39 cellular contexts compared by ENCODE assay signal in the genomic region with DNA sequence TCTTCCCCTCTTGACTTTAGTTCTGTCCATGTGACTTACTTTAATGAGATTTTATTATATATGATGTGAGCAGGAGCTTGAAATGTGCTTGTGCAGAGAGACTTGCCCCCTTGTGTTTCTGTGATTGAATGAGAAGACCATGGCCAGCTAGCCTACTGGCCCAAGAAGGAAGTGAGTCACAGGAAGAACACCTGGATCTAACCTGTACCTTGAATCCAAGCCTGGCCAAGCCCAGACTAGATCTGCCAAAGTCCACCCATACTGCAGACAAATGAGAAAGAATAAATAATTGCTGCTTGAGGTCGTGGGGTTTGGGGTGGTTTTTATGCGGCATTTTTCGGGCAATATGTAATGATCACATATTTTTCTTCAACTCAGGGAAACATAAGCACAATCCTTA. TPM values are rescaled to one million over a fixed set of nuclear protein-coding genes. Genes with fewer than 3 reads are reported as not detected.
"Had no signal": no experiment of that assay in that cellular context is flagged by ENCODE, and none has a peak within 500 bp of the region (broad histone marks: within the 10 kb centered on the region; RNA-seq: fewer than 3 reads in every experiment).

No MANE protein-coding gene starts in this region.

- FAIRE-seq: TTC549 had no signal

- H3K4me3 ChIP-seq: cardiac muscle cell, Peyer's patch, SJSA1 had no signal

- H3K9me3 ChIP-seq: Peyer's patch, SJSA1, SK-N-SH had no signal

- H3K27me3 Mint-ChIP-seq: activated B cell treated with CpG ODN at 0.5 μM for 24 hours; activated CD4-positive, alpha-beta memory T cell treated with anti-CD3 and anti-CD28 coated beads for 36 hours; activated naive CD4-positive, alpha-beta T cell treated with anti-CD3 and anti-CD28 coated beads, Interleukin-2, amount 10 ng/mL, durations not matched to agents 7 days and 5 days; activated naive CD8-positive, alpha-beta T cell; activated naive CD8-positive, alpha-beta T cell treated with anti-CD3 and anti-CD28 coated beads, Interleukin-2, amount 50 U/mL, for 24 hours; central memory CD8-positive, alpha-beta T cell had no signal

- H3K27me3 ChIP-seq: cardiac muscle cell, Peyer's patch, SJSA1 had no signal

- H3K36me3 Mint-ChIP-seq: activated naive CD4-positive, alpha-beta T cell treated with anti-CD3 and anti-CD28 coated beads, Interleukin-2, amount 10 ng/mL, durations not matched to agents 7 days and 5 days; brain had no signal

- H3K27ac ChIP-seq: cardiac muscle cell, Peyer's patch, SJSA1 had no signal

- H3K36me3 ChIP-seq: cardiac muscle cell, SJSA1 had no signal

- H3K4me1 Mint-ChIP-seq: central memory CD8-positive, alpha-beta T cell had no signal

- H3K4me3 Mint-ChIP-seq: activated B cell treated with CpG ODN at 0.5 μM for 24 hours; activated CD4-positive, alpha-beta memory T cell treated with anti-CD3 and anti-CD28 coated beads for 36 hours; activated naive CD4-positive, alpha-beta T cell treated with anti-CD3 and anti-CD28 coated beads, Interleukin-2, amount 10 ng/mL, durations not matched to agents 7 days and 5 days; activated naive CD8-positive, alpha-beta T cell; activated naive CD8-positive, alpha-beta T cell treated with anti-CD3 and anti-CD28 coated beads, Interleukin-2, amount 50 U/mL, for 24 hours; activated T-cell treated with anti-CD3 and anti-CD28 coated beads, Interleukin-2, amount 50 U/mL, for 4 hours; activated T-helper 1 cell treated with anti-CD3 and anti-CD28 coated beads, Interleukin-12 subunit alpha, Interleukin-12 subunit beta, Interleukin-2, Interleukin-4 antibody, amounts not matched to agents 30 ng/mL and 10 ng/mL and 1 ng/mL, durations not matched to agents 14 hours and 24 hours and 36 hours; brain; central memory CD8-positive, alpha-beta T cell; T-helper 1 cell treated with Interleukin-12 subunit alpha and Interleukin-12 subunit beta and Interleukin-4 antibody, amounts not matched to agents 30 μg/mL and 1 μg/mL, for 36 hours; T-helper 2 cell treated with Interferon-gamma antibody and Interleukin-4, amounts not matched to agents 5 μg/mL and 100 μg/mL, for 36 hours had no signal

- ATAC-seq: activated naive CD8-positive, alpha-beta T cell treated with anti-CD3 and anti-CD28 coated beads, Interleukin-2, amount 50 U/mL, for 24 hours; activated T-cell treated with anti-CD3 and anti-CD28 coated beads, Interleukin-2, amount 50 U/mL, for 4 hours; PC-3 had no signal

- DNase-seq: activated B cell treated with CpG ODN at 0.5 μM for 24 hours; activated CD4-positive, alpha-beta memory T cell treated with anti-CD3 and anti-CD28 coated beads for 36 hours; activated CD4-positive, alpha-beta T cell treated with anti-CD3 and anti-CD28 coated beads for 4 hours; activated CD4-positive, alpha-beta T cell treated with anti-CD3 and anti-CD28 coated beads, Interleukin-2, amount 50 U/mL, for 1 hour; activated CD4-positive, CD25-positive, alpha-beta regulatory T cell treated with anti-CD3 and anti-CD28 coated beads, Interleukin-2, amount 50 U/mL, for 72 hours; activated CD8-positive, alpha-beta memory T cell treated with anti-CD3 and anti-CD28 coated beads, Interleukin-2, amount 50 U/mL, for 4 hours; activated naive CD4-positive, alpha-beta T cell treated with anti-CD3 and anti-CD28 coated beads, Interleukin-2, amount 10 ng/mL, durations not matched to agents 7 days and 5 days; activated naive CD8-positive, alpha-beta T cell treated with anti-CD3 and anti-CD28 coated beads, Interleukin-2, amount 50 U/mL, for 24 hours; activated T-cell treated with anti-CD3 and anti-CD28 coated beads for 4 hours; activated T-cell treated with anti-CD3 and anti-CD28 coated beads, Interleukin-2, amount 50 U/mL, for 4 hours; anterior cingulate cortex; Kasumi-1; KG1; MM.1S; MV-4-11; NCI-H1092; NCI-H146; NCI-H187; NCI-H2029 treated with DMSO at 0.1 percent for 48 hours; NCI-H2107; NCI-H2171; NCI-H510A; NCI-H526; NCI-H748 treated with DMSO at 0.1 percent for 48 hours; NK-92 treated with Interleukin-12 subunit alpha and Interleukin-12 subunit beta, amount 100 ng/mL, for 24 hours; PC-3; Peyer's patch; Right ventricle myocardium superior; RPMI8226; SK-N-SH had no signal

- H3K9me3 Mint-ChIP-seq: activated B cell treated with CpG ODN at 0.5 μM for 24 hours; activated CD4-positive, alpha-beta memory T cell treated with anti-CD3 and anti-CD28 coated beads for 36 hours; activated naive CD4-positive, alpha-beta T cell treated with anti-CD3 and anti-CD28 coated beads, Interleukin-2, amount 10 ng/mL, durations not matched to agents 7 days and 5 days; activated naive CD8-positive, alpha-beta T cell treated with anti-CD3 and anti-CD28 coated beads, Interleukin-2, amount 50 U/mL, for 24 hours; activated T-cell treated with anti-CD3 and anti-CD28 coated beads, Interleukin-2, amount 50 U/mL, for 4 hours; activated T-helper 1 cell treated with anti-CD3 and anti-CD28 coated beads, Interleukin-12 subunit alpha, Interleukin-12 subunit beta, Interleukin-2, Interleukin-4 antibody, amounts not matched to agents 30 ng/mL and 10 ng/mL and 1 ng/mL, durations not matched to agents 14 hours and 24 hours and 36 hours; brain; central memory CD8-positive, alpha-beta T cell; T-helper 1 cell treated with Interleukin-12 subunit alpha and Interleukin-12 subunit beta and Interleukin-4 antibody, amounts not matched to agents 30 μg/mL and 1 μg/mL, for 36 hours; T-helper 2 cell treated with Interferon-gamma antibody and Interleukin-4, amounts not matched to agents 5 μg/mL and 100 μg/mL, for 36 hours had no signal

- H3K9ac ChIP-seq: SK-N-SH had no signal

- H3K4me1 ChIP-seq: Peyer's patch had no signal

- H3K27ac Mint-ChIP-seq: activated B cell treated with CpG ODN at 0.5 μM for 24 hours; activated CD4-positive, alpha-beta memory T cell treated with anti-CD3 and anti-CD28 coated beads for 36 hours; activated naive CD4-positive, alpha-beta T cell treated with anti-CD3 and anti-CD28 coated beads, Interleukin-2, amount 10 ng/mL, durations not matched to agents 7 days and 5 days; activated naive CD8-positive, alpha-beta T cell; activated naive CD8-positive, alpha-beta T cell treated with anti-CD3 and anti-CD28 coated beads, Interleukin-2, amount 50 U/mL, for 24 hours; activated T-helper 1 cell treated with anti-CD3 and anti-CD28 coated beads, Interleukin-12 subunit alpha, Interleukin-12 subunit beta, Interleukin-2, Interleukin-4 antibody, amounts not matched to agents 30 ng/mL and 10 ng/mL and 1 ng/mL, durations not matched to agents 14 hours and 24 hours and 36 hours; brain; T-helper 1 cell treated with Interleukin-12 subunit alpha and Interleukin-12 subunit beta and Interleukin-4 antibody, amounts not matched to agents 30 μg/mL and 1 μg/mL, for 36 hours; T-helper 2 cell treated with Interferon-gamma antibody and Interleukin-4, amounts not matched to agents 5 μg/mL and 100 μg/mL, for 36 hours had no signal

RNA-seq across cellular contexts. Expression of gene ABCA10, which starts 9.6 kb away (rescaled TPM):
- total RNA-seq: cardiac muscle cell had no signal
- polyA plus RNA-seq: cardiac muscle cell had no signal
